1 cellular context compared by ENCODE assay signal in the genomic region with DNA sequence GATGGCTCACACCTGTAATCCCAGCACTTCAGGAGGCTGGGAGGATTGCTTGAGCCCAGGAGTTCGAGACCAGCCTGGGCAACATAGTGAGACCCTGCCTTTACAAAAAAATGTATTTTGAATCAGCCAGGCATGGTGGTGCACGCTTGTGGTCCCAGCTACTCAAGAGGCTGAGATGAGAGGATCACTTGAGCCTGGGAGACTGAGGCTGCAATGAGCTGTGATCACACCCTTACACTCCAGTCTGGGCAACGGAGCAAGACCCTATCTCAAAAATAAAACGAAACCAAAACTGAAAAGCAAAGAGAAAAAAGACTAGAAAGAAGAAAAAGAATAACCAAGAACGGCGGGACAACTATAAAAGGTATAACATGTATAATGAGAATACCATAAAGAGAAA.
TF ChIP-seq lines count a peak whose summit lies in the region.

No MANE protein-coding gene starts in this region.

TF ChIP-seq in HepG2, 621 proteins besides CTCF, POLR2A, EP300 and RAD21 (continued from another document):
- TF ChIP-seq ZNF121 (CRISPR knock-in tag; IDR thresholded peaks at IDR 0.05), result peak; percentile 40; the same call in 1 of the 2 replicates
